In the genomic region with DNA sequence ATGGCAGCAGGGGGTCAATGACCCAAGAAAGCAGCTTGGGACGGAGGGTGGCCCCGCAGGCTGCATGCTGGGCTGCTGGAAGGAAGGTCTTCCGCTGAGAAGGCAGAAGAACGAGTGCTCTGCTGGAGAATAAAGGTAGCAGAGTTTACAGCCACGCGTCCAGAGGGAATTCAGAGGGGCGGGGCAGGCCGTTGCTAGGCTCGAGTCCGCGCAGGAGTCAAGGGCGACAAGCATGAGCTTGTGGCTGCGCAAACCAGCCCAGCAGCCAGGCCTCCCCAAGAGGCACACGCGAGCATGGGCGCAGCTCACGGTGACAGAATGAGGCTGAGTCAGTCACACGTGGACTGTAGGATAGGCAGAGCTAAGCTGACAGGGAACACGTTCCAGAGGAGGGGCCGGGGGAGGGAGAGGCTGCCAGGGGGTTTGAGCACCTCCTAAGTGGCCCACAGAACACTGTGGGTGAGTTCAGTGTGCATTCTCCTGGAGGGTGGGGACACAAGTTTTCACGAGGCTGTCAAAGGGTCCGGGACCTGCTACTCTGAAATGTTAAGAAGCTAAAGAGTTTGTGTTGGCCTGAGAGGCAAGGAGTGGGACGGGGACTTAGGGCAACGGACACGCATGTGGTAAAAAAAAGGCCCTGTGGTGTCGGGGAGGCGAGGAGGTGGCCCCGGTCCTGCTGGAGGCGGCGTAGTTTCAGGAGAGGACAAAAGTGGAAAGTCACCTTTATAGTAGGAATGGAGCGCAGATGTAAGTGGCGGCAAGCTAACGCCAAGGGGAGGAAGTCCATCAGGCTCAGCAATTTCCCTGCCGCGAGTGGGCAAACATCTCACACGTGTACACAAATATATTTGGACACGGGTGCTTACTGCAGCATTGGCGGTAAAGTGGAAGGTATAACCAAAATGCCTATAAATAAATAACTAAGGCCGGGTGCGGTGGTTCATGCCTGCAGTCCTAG, we compare ENCODE assay signal across 1 cellular context.
TF ChIP-seq lines count a peak whose summit lies in the region.

No MANE protein-coding gene starts in this region.

TF ChIP-seq in K562, 482 proteins besides CTCF, POLR2A, EP300 and RAD21 (continued from another document and continues in another):
- TF ChIP-seq CREB1 (IDR thresholded peaks at IDR 0.05) (peak; percentile 57; the same call in 1 of the 2 replicates), CREB1 (CRISPR knock-in tag; IDR thresholded peaks at IDR 0.05) (peak; percentile 67; the same call in 1 of the 2 replicates), MEF2D (tag; conservative IDR thresholded peaks at IDR 0.05; ENCODE audit: low read depth) (no peak), PURB (CRISPR knock-in tag; IDR thresholded peaks at IDR 0.05; ENCODE audit: low read depth) (no peak), TAF15 (IDR thresholded peaks at IDR 0.05; ENCODE audit: low read depth, low read length) (no peak), ZNF282 (CRISPR knock-in tag; IDR thresholded peaks at IDR 0.05) (no peak), E2F3 (CRISPR knock-in tag; IDR thresholded peaks at IDR 0.05) (peak; percentile 27; the same call in 1 of the 2 replicates), ETV6 (IDR thresholded peaks at IDR 0.05; ENCODE audit: borderline replicate concordance in 1 of 2, low read depth in 2 of 2, low read length in 1 of 2) (no peak), ETV6 (CRISPR knock-in tag; IDR thresholded peaks at IDR 0.05; ENCODE audit: borderline replicate concordance) (no peak), TAF7 (tag; IDR thresholded peaks at IDR 0.05) (no peak), LCOR (CRISPR knock-in tag; IDR thresholded peaks at IDR 0.05) (no peak), SPI1 (IDR thresholded peaks at IDR 0.05; ENCODE audit: borderline replicate concordance, low read depth, low read length) (0 out of 2 replicates have a peak, but pooled peaks have one; percentile 10), DMBX1 (CRISPR knock-in tag; IDR thresholded peaks at IDR 0.05; ENCODE audit: borderline replicate concordance) (no peak), HOXB6 (CRISPR knock-in tag; IDR thresholded peaks at IDR 0.05; ENCODE audit: borderline replicate concordance) (no peak), HMG20A (CRISPR knock-in tag; conservative IDR thresholded peaks at IDR 0.05) (no peak), RBM15 (IDR thresholded peaks at IDR 0.05; ENCODE audit: insufficient read depth, low read length) (no peak), MYNN (IDR thresholded peaks at IDR 0.05) (peak; percentile 69; the same call in 1 of the 2 replicates), MYNN (CRISPR knock-in tag; IDR thresholded peaks at IDR 0.05) (no peak), ZKSCAN1 (IDR thresholded peaks at IDR 0.05; ENCODE audit: low read depth, low read length) (no peak), HDAC8 (tag; IDR thresholded peaks at IDR 0.05) (no peak), FOXK1 (CRISPR knock-in tag; IDR thresholded peaks at IDR 0.05; ENCODE audit: borderline replicate concordance) (no peak), TFAM (CRISPR knock-in tag; conservative IDR thresholded peaks at IDR 0.05) (no peak), CCAR2 (IDR thresholded peaks at IDR 0.05; ENCODE audit: low read depth, low read length) (no peak), ZNF274 (IDR thresholded peaks at IDR 0.05; ENCODE audit: borderline replicate concordance, low read depth, low read length) (no peak), ZNF174 (CRISPR knock-in tag; IDR thresholded peaks at IDR 0.05) (no peak), MAFG (tag; conservative IDR thresholded peaks at IDR 0.05) (no peak), TGIF2 (CRISPR knock-in tag; IDR thresholded peaks at IDR 0.05) (no peak), ESRRB (CRISPR knock-in tag; IDR thresholded peaks at IDR 0.05; ENCODE audit: borderline replicate concordance) (no peak), OTX1 (CRISPR knock-in tag; IDR thresholded peaks at IDR 0.05) (no peak), NFIX (CRISPR knock-in tag; IDR thresholded peaks at IDR 0.05; ENCODE audit: low read depth) (no peak), ZNF217 (CRISPR knock-in tag; IDR thresholded peaks at IDR 0.05) (no peak), ETS2 (tag; IDR thresholded peaks at IDR 0.05; ENCODE audit: borderline replicate concordance, poor library complexity, severe bottlenecking) (no peak), JUN (IDR thresholded peaks at IDR 0.05; ENCODE audit: borderline replicate concordance, low read depth, low read length) (peak; percentile 76; the same call in 1 of the 2 replicates), JUN (CRISPR knock-in tag; IDR thresholded peaks at IDR 0.05; ENCODE audit: borderline replicate concordance) (no peak), SMAD1 (IDR thresholded peaks at IDR 0.05; ENCODE audit: low read depth, low read length, partially characterized antibody) (no peak), SRSF9 (IDR thresholded peaks at IDR 0.05; ENCODE audit: borderline replicate concordance, low read depth, low read length) (no peak), RBM25 (IDR thresholded peaks at IDR 0.05; ENCODE audit: low read depth, low read length, severe bottlenecking) (no peak), ZNF561 (CRISPR knock-in tag; conservative IDR thresholded peaks at IDR 0.05) (no peak)
- TF ChIP-seq, protein P1, sequence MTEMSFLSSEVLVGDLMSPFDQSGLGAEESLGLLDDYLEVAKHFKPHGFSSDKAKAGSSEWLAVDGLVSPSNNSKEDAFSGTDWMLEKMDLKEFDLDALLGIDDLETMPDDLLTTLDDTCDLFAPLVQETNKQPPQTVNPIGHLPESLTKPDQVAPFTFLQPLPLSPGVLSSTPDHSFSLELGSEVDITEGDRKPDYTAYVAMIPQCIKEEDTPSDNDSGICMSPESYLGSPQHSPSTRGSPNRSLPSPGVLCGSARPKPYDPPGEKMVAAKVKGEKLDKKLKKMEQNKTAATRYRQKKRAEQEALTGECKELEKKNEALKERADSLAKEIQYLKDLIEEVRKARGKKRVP (CRISPR knock-in tag; IDR thresholded peaks at IDR 0.05): no peak
- TF ChIP-seq, protein P2, sequence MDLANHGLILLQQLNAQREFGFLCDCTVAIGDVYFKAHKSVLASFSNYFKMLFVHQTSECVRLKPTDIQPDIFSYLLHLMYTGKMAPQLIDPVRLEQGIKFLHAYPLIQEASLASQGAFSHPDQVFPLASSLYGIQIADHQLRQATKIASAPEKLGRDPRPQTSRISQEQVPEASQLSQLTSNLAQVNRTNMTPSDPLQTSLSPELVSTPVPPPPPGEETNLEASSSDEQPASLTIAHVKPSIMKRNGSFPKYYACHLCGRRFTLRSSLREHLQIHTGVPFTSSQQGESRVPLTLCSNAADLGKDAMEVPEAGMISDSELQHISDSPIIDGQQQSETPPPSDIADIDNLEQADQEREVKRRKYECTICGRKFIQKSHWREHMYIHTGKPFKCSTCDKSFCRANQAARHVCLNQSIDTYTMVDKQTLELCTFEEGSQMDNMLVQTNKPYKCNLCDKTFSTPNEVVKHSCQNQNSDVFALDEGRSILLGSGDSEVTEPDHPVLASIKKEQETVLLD (IDR thresholded peaks at IDR 0.05): 0 out of 2 replicates have a peak, but pooled peaks have one; percentile 17
- TF ChIP-seq, protein P3, sequence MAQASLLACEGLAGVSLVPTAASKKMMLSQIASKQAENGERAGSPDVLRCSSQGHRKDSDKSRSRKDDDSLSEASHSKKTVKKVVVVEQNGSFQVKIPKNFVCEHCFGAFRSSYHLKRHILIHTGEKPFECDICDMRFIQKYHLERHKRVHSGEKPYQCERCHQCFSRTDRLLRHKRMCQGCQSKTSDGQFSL (CRISPR knock-in tag; IDR thresholded peaks at IDR 0.05): no peak
- TF ChIP-seq, protein P3 (tag; IDR thresholded peaks at IDR 0.05): no peak
- TF ChIP-seq, protein P4, sequence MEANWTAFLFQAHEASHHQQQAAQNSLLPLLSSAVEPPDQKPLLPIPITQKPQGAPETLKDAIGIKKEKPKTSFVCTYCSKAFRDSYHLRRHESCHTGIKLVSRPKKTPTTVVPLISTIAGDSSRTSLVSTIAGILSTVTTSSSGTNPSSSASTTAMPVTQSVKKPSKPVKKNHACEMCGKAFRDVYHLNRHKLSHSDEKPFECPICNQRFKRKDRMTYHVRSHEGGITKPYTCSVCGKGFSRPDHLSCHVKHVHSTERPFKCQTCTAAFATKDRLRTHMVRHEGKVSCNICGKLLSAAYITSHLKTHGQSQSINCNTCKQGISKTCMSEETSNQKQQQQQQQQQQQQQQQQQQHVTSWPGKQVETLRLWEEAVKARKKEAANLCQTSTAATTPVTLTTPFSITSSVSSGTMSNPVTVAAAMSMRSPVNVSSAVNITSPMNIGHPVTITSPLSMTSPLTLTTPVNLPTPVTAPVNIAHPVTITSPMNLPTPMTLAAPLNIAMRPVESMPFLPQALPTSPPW (CRISPR knock-in tag; IDR thresholded peaks at IDR 0.05): peak; percentile 51; the same call in 1 of the 2 replicates
- TF ChIP-seq, protein P5, sequence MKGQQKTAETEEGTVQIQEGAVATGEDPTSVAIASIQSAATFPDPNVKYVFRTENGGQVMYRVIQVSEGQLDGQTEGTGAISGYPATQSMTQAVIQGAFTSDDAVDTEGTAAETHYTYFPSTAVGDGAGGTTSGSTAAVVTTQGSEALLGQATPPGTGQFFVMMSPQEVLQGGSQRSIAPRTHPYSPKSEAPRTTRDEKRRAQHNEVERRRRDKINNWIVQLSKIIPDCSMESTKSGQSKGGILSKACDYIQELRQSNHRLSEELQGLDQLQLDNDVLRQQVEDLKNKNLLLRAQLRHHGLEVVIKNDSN (CRISPR knock-in tag; IDR thresholded peaks at IDR 0.05): peak; percentile 64
- TF ChIP-seq, protein P6, sequence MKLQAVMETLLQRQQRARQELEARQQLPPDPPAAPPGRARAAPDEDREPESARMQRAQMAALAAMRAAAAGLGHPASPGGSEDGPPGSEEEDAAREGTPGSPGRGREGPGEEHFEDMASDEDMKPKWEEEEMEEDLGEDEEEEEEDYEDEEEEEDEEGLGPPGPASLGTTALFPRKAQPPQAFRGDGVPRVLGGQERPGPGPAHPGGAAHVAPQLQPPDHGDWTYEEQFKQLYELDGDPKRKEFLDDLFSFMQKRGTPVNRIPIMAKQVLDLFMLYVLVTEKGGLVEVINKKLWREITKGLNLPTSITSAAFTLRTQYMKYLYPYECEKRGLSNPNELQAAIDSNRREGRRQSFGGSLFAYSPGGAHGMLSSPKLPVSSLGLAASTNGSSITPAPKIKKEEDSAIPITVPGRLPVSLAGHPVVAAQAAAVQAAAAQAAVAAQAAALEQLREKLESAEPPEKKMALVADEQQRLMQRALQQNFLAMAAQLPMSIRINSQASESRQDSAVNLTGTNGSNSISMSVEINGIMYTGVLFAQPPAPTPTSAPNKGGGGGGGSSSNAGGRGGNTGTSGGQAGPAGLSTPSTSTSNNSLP (IDR thresholded peaks at IDR 0.05; ENCODE audit: borderline replicate concordance, low read depth, low read length): no peak
- TF ChIP-seq, protein P7, sequence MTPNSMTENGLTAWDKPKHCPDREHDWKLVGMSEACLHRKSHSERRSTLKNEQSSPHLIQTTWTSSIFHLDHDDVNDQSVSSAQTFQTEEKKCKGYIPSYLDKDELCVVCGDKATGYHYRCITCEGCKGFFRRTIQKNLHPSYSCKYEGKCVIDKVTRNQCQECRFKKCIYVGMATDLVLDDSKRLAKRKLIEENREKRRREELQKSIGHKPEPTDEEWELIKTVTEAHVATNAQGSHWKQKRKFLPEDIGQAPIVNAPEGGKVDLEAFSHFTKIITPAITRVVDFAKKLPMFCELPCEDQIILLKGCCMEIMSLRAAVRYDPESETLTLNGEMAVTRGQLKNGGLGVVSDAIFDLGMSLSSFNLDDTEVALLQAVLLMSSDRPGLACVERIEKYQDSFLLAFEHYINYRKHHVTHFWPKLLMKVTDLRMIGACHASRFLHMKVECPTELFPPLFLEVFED (CRISPR knock-in tag; conservative IDR thresholded peaks at IDR 0.05): no peak
- TF ChIP-seq, protein P8, sequence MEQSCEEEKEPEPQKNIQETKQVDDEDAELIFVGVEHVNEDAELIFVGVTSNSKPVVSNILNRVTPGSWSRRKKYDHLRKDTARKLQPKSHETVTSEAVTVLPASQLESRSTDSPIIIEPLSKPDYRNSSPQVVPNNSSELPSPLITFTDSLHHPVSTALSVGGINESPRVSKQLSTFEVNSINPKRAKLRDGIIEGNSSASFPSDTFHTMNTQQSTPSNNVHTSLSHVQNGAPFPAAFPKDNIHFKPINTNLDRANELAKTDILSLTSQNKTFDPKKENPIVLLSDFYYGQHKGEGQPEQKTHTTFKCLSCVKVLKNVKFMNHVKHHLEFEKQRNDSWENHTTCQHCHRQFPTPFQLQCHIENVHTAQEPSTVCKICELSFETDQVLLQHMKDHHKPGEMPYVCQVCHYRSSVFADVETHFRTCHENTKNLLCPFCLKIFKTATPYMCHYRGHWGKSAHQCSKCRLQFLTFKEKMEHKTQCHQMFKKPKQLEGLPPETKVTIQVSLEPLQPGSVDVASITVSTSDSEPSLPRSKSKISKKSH (CRISPR knock-in tag; IDR thresholded peaks at IDR 0.05): no peak
- TF ChIP-seq, protein P9, sequence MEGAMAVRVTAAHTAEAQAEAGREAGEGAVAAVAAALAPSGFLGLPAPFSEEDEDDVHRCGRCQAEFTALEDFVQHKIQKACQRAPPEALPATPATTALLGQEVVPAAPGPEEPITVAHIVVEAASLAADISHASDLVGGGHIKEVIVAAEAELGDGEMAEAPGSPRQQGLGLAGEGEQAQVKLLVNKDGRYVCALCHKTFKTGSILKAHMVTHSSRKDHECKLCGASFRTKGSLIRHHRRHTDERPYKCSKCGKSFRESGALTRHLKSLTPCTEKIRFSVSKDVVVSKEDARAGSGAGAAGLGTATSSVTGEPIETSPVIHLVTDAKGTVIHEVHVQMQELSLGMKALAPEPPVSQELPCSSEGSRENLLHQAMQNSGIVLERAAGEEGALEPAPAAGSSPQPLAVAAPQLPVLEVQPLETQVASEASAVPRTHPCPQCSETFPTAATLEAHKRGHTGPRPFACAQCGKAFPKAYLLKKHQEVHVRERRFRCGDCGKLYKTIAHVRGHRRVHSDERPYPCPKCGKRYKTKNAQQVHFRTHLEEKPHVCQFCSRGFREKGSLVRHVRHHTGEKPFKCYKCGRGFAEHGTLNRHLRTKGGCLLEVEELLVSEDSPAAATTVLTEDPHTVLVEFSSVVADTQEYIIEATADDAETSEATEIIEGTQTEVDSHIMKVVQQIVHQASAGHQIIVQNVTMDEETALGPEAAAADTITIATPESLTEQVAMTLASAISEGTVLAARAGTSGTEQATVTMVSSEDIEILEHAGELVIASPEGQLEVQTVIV (CRISPR knock-in tag; IDR thresholded peaks at IDR 0.05; ENCODE audit: borderline replicate concordance): no peak
- TF ChIP-seq, protein P10, sequence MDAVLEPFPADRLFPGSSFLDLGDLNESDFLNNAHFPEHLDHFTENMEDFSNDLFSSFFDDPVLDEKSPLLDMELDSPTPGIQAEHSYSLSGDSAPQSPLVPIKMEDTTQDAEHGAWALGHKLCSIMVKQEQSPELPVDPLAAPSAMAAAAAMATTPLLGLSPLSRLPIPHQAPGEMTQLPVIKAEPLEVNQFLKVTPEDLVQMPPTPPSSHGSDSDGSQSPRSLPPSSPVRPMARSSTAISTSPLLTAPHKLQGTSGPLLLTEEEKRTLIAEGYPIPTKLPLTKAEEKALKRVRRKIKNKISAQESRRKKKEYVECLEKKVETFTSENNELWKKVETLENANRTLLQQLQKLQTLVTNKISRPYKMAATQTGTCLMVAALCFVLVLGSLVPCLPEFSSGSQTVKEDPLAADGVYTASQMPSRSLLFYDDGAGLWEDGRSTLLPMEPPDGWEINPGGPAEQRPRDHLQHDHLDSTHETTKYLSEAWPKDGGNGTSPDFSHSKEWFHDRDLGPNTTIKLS (IDR thresholded peaks at IDR 0.05; ENCODE audit: borderline replicate concordance, low read depth): peak; percentile 75; the same call in 1 of the 2 replicates
- TF ChIP-seq, protein P11, sequence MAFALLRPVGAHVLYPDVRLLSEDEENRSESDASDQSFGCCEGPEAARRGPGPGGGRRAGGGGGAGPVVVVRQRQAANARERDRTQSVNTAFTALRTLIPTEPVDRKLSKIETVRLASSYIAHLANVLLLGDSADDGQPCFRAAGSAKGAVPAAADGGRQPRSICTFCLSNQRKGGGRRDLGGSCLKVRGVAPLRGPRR (CRISPR knock-in tag; IDR thresholded peaks at IDR 0.05): no peak
